8 cellular contexts compared by ENCODE assay signal in genomic region chr1:202710070-202711025, GRCh38.
DNase-seq lines count a peak whose midpoint lies in the region; ATAC-seq lines count a peak whose summit lies in the region.

SYT2 (minus strand) TSS chr1:202710454; CDS start chr1:202605772, 104,682 bp downstream.

- H3K27me3 Mint-ChIP-seq in activated naive CD8-positive, alpha-beta T cell, result peaks cover 34% of the 10 kb centered on the region

- H3K27ac Mint-ChIP-seq in activated naive CD8-positive, alpha-beta T cell, result no peak within 1 kb of the TSS
- H3K27ac Mint-ChIP-seq in stimulated activated effector memory CD8-positive, alpha-beta T cell treated with anti-CD3 and anti-CD28 coated beads, Interleukin-12 subunit alpha, Interleukin-12 subunit beta, amount 100 ng/mL, for 72 hours, result no peak within 1 kb of the TSS

- H3K4me1 Mint-ChIP-seq in activated naive CD8-positive, alpha-beta T cell (ENCODE audit: low read depth), result peaks cover 3% of the 10 kb centered on the region
- H3K4me1 Mint-ChIP-seq in stimulated activated effector memory CD8-positive, alpha-beta T cell treated with anti-CD3 and anti-CD28 coated beads, Interleukin-12 subunit alpha, Interleukin-12 subunit beta, amount 100 ng/mL, for 72 hours, result peaks cover 6% of the 10 kb centered on the region

- no peaks in the 10 kb centered on the region for H3K36me3 Mint-ChIP-seq in activated naive CD8-positive, alpha-beta T cell
- no peaks in the 10 kb centered on the region for H3K36me3 Mint-ChIP-seq in stimulated activated effector memory CD8-positive, alpha-beta T cell treated with anti-CD3 and anti-CD28 coated beads, Interleukin-12 subunit alpha, Interleukin-12 subunit beta, amount 100 ng/mL, for 72 hours

- peak within 1 kb of the TSS; percentile 20 for H3K4me3 Mint-ChIP-seq in activated naive CD8-positive, alpha-beta T cell
- peak within 1 kb of the TSS; percentile 2 for H3K4me3 Mint-ChIP-seq in stimulated activated effector memory CD8-positive, alpha-beta T cell treated with anti-CD3 and anti-CD28 coated beads, Interleukin-12 subunit alpha, Interleukin-12 subunit beta, amount 100 ng/mL, for 72 hours

- ATAC-seq in stimulated activated effector memory CD8-positive, alpha-beta T cell treated with anti-CD3 and anti-CD28 coated beads, Interleukin-12 subunit alpha, Interleukin-12 subunit beta, amount 100 ng/mL, for 72 hours, result peak; percentile 32
- ATAC-seq in HG03378 (IDR thresholded peaks at IDR 0.05; ENCODE audit: unreplicated experiment) (no peak), HG02798 (IDR thresholded peaks at IDR 0.05; ENCODE audit: poor library complexity, unreplicated experiment) (no peak)

- DNase-seq in AG20443 (ENCODE audit: low spot score), result peak; percentile 63
- peak; percentile 72 for DNase-seq in HuH-7 (ENCODE audit: low spot score)
- DNase-seq in iPS-NIHi11 (ENCODE audit: low spot score), result peak; percentile 81
- no peak for DNase-seq in stimulated activated effector memory CD8-positive, alpha-beta T cell treated with anti-CD3 and anti-CD28 coated beads, Interleukin-12 subunit alpha, Interleukin-12 subunit beta, amount 100 ng/mL, for 72 hours (ENCODE audit: low spot score in 2 of 2)
- no peak for DNase-seq in middle frontal gyrus (ENCODE audit: extremely low spot score, low spot score)

- no peaks in the 10 kb centered on the region for H3K9me3 Mint-ChIP-seq in activated naive CD8-positive, alpha-beta T cell (ENCODE audit: low read depth)
- H3K9me3 Mint-ChIP-seq in stimulated activated effector memory CD8-positive, alpha-beta T cell treated with anti-CD3 and anti-CD28 coated beads, Interleukin-12 subunit alpha, Interleukin-12 subunit beta, amount 100 ng/mL, for 72 hours, result no peaks in the 10 kb centered on the region

Comparison
In these comparisons a context has a peak if more than half of its experiments do, and no peak if none do; other contexts are left out.
1. DNase-seq: peak in AG20443 (single experiment), HuH-7 (single experiment) and iPS-NIHi11 (single experiment); none in stimulated activated effector memory CD8-positive, alpha-beta T cell treated with anti-CD3 and anti-CD28 coated beads, Interleukin-12 subunit alpha, Interleukin-12 subunit beta, amount 100 ng/mL, for 72 hours (0 of 2) and middle frontal gyrus (single experiment).